ENCODE assay signal across 30 cellular contexts in genomic region chr4:76363556-76364290, GRCh38. TPM values are rescaled to one million over a fixed set of nuclear protein-coding genes. Genes with fewer than 3 reads are reported as not detected.
DNase-seq lines count a peak whose midpoint lies in the region; ATAC-seq, FAIRE-seq and TF ChIP-seq lines count a peak whose summit lies in the region.
"Had no signal": no experiment of that assay in that cellular context is flagged by ENCODE, and none has a peak within 500 bp of the region (broad histone marks: within the 10 kb centered on the region; RNA-seq: fewer than 3 reads in every experiment).

No MANE protein-coding gene starts in this region.

- H3K27me3 Mint-ChIP-seq in activated CD8-positive, alpha-beta T cell treated with anti-CD3 and anti-CD28 coated beads for 36 hours = no peaks in the 10 kb centered on the region
- H3K27me3 Mint-ChIP-seq in activated CD8-positive, alpha-beta T cell treated with anti-CD3 and anti-CD28 coated beads, Interleukin-2, amount 10 ng/mL, durations not matched to agents 7 days and 5 days (ENCODE audit: low read depth) = peaks cover 14% of the 10 kb centered on the region
- peaks cover 22% of the 10 kb centered on the region for H3K27me3 Mint-ChIP-seq in HFFc6 (ENCODE audit: insufficient read depth)

- H3K4me1 Mint-ChIP-seq in activated CD8-positive, alpha-beta T cell treated with anti-CD3 and anti-CD28 coated beads for 36 hours (ENCODE audit: low read depth) = peaks cover 8% of the 10 kb centered on the region
- H3K4me1 Mint-ChIP-seq in activated CD8-positive, alpha-beta T cell treated with anti-CD3 and anti-CD28 coated beads, Interleukin-2, amount 10 ng/mL, durations not matched to agents 7 days and 5 days (ENCODE audit: low read depth) = no peaks in the 10 kb centered on the region
- peaks cover 18% of the 10 kb centered on the region for H3K4me1 Mint-ChIP-seq in HFFc6 (ENCODE audit: low read depth)
- H3K4me1 Mint-ChIP-seq in stimulated activated effector memory CD8-positive, alpha-beta T cell treated with anti-CD3 and anti-CD28 coated beads, Interleukin-12 subunit alpha, Interleukin-12 subunit beta, amount 100 ng/mL, for 72 hours = peaks cover 6% of the 10 kb centered on the region
- H3K4me1 Mint-ChIP-seq: B cell, endodermal cell, H9 had no signal

- no peak for TF ChIP-seq CTCF in activated CD8-positive, alpha-beta T cell treated with anti-CD3 and anti-CD28 coated beads for 36 hours (IDR thresholded peaks at IDR 0.05)
- TF ChIP-seq CTCF in HFFc6 (IDR thresholded peaks at IDR 0.05) = no peak
- TF ChIP-seq CTCF in bronchial epithelial cell (IDR thresholded peaks at IDR 0.05; ENCODE audit: insufficient read depth, low read length, severe bottlenecking) = no peak

- H3K36me3 Mint-ChIP-seq in activated CD8-positive, alpha-beta T cell treated with anti-CD3 and anti-CD28 coated beads for 36 hours (ENCODE audit: low read depth) = peaks cover 6% of the 10 kb centered on the region
- H3K36me3 Mint-ChIP-seq in activated CD8-positive, alpha-beta T cell treated with anti-CD3 and anti-CD28 coated beads, Interleukin-2, amount 10 ng/mL, durations not matched to agents 7 days and 5 days (ENCODE audit: low read depth) = no peaks in the 10 kb centered on the region
- no peaks in the 10 kb centered on the region; the same call in 1 of the 2 replicates for H3K36me3 Mint-ChIP-seq in HFFc6 (ENCODE audit: low read depth)
- no peaks in the 10 kb centered on the region for H3K36me3 Mint-ChIP-seq in stimulated activated effector memory CD8-positive, alpha-beta T cell treated with anti-CD3 and anti-CD28 coated beads, Interleukin-12 subunit alpha, Interleukin-12 subunit beta, amount 100 ng/mL, for 72 hours
- H3K36me3 Mint-ChIP-seq: natural killer cell had no signal

- no peak overlapping the region for H3K4me3 ChIP-seq in bronchial epithelial cell (ENCODE audit: low read depth, low read length)
- H3K4me3 ChIP-seq: esophagus muscularis mucosa, gastrocnemius medialis, left lung, smooth muscle cell, stomach, transverse colon had no signal

- CTCF ChIA-PET in activated CD8-positive, alpha-beta T cell treated with anti-CD3 and anti-CD28 coated beads for 36 hours (lab: Charles Lee) = interaction anchor here (0.9 kb wide), 1 partner anchor 184 kb away, joined by 3 read pairs; no protein-coding TSS in a partner anchor
- CTCF ChIA-PET in activated CD8-positive, alpha-beta T cell treated with anti-CD3 and anti-CD28 coated beads, Interleukin-2, amount 10 ng/mL, durations not matched to agents 7 days and 5 days (lab: Charles Lee) = interaction anchor here (0.6 kb wide), 1 partner anchor 115 kb away, joined by 3 read pairs; no protein-coding TSS in a partner anchor

- no peak overlapping the region for H3K4me3 Mint-ChIP-seq in activated CD8-positive, alpha-beta T cell treated with anti-CD3 and anti-CD28 coated beads for 36 hours
- no peak overlapping the region for H3K4me3 Mint-ChIP-seq in activated CD8-positive, alpha-beta T cell treated with anti-CD3 and anti-CD28 coated beads, Interleukin-2, amount 10 ng/mL, durations not matched to agents 7 days and 5 days
- peak overlapping the region; percentile 54; the same call in 1 of the 2 replicates for H3K4me3 Mint-ChIP-seq in HFFc6
- no peak overlapping the region for H3K4me3 Mint-ChIP-seq in stimulated activated effector memory CD8-positive, alpha-beta T cell treated with anti-CD3 and anti-CD28 coated beads, Interleukin-12 subunit alpha, Interleukin-12 subunit beta, amount 100 ng/mL, for 72 hours
- H3K4me3 Mint-ChIP-seq: B cell; endodermal cell; H9; immature natural killer cell; natural killer cell; T-helper 1 cell treated with Interleukin-12 subunit alpha and Interleukin-12 subunit beta and Interleukin-4 antibody, amounts not matched to agents 30 μg/mL and 1 μg/mL, for 36 hours had no signal

- POLR2A ChIA-PET in activated CD8-positive, alpha-beta T cell treated with anti-CD3 and anti-CD28 coated beads for 36 hours (lab: Charles Lee) = interaction anchor here (1.5 kb wide), 1 partner anchor 9 kb away, joined by 3 read pairs; no protein-coding TSS in a partner anchor
- POLR2A ChIA-PET in activated CD8-positive, alpha-beta T cell treated with anti-CD3 and anti-CD28 coated beads, Interleukin-2, amount 10 ng/mL, durations not matched to agents 7 days and 5 days (lab: Charles Lee) = no interaction called here

- no peaks in the 10 kb centered on the region for H3K36me3 ChIP-seq in bronchial epithelial cell (ENCODE audit: control insufficient read depth, insufficient read depth, low read length)
- H3K36me3 ChIP-seq: gastrocnemius medialis, left lung, transverse colon had no signal

- intact Hi-C loops in activated CD8-positive, alpha-beta T cell treated with anti-CD3 and anti-CD28 coated beads for 36 hours (cut with micrococcal nuclease) = no loop called here

- H3K9me3 Mint-ChIP-seq in activated CD8-positive, alpha-beta T cell treated with anti-CD3 and anti-CD28 coated beads for 36 hours = peaks cover 11% of the 10 kb centered on the region
- H3K9me3 Mint-ChIP-seq in activated CD8-positive, alpha-beta T cell treated with anti-CD3 and anti-CD28 coated beads, Interleukin-2, amount 10 ng/mL, durations not matched to agents 7 days and 5 days (ENCODE audit: insufficient read depth) = peaks cover 11% of the 10 kb centered on the region
- peaks cover 7% of the 10 kb centered on the region for H3K9me3 Mint-ChIP-seq in HFFc6
- H3K9me3 Mint-ChIP-seq in stimulated activated effector memory CD8-positive, alpha-beta T cell treated with anti-CD3 and anti-CD28 coated beads, Interleukin-12 subunit alpha, Interleukin-12 subunit beta, amount 100 ng/mL, for 72 hours = peaks cover 9% of the 10 kb centered on the region

- FAIRE-seq in bronchial epithelial cell (lab: Jason Lieb, UNC) = peak; percentile 32
- FAIRE-seq: A204.1, GM18507 had no signal

- no peak overlapping the region for H3K27ac Mint-ChIP-seq in activated CD8-positive, alpha-beta T cell treated with anti-CD3 and anti-CD28 coated beads for 36 hours
- no peak overlapping the region for H3K27ac Mint-ChIP-seq in activated CD8-positive, alpha-beta T cell treated with anti-CD3 and anti-CD28 coated beads, Interleukin-2, amount 10 ng/mL, durations not matched to agents 7 days and 5 days
- H3K27ac Mint-ChIP-seq in HFFc6 = peak overlapping the region; percentile 56
- no peak overlapping the region for H3K27ac Mint-ChIP-seq in stimulated activated effector memory CD8-positive, alpha-beta T cell treated with anti-CD3 and anti-CD28 coated beads, Interleukin-12 subunit alpha, Interleukin-12 subunit beta, amount 100 ng/mL, for 72 hours
- H3K27ac Mint-ChIP-seq: B cell; endodermal cell; H9; immature natural killer cell; natural killer cell; T-helper 1 cell treated with Interleukin-12 subunit alpha and Interleukin-12 subunit beta and Interleukin-4 antibody, amounts not matched to agents 30 μg/mL and 1 μg/mL, for 36 hours had no signal

- H3K27me3 ChIP-seq in bronchial epithelial cell (ENCODE audit: control insufficient read depth, insufficient read depth, low read length) = no peaks in the 10 kb centered on the region
- H3K27me3 ChIP-seq: esophagus muscularis mucosa, gastrocnemius medialis, left lung, stomach, transverse colon had no signal

- peak; percentile 5 for DNase-seq in activated CD8-positive, alpha-beta T cell treated with anti-CD3 and anti-CD28 coated beads for 36 hours
- DNase-seq in activated CD8-positive, alpha-beta T cell treated with anti-CD3 and anti-CD28 coated beads, Interleukin-2, amount 10 ng/mL, durations not matched to agents 7 days and 5 days = no peak
- DNase-seq in HFFc6 (no peak), bronchial epithelial cell (ENCODE audit: low read depth) (peak; percentile 4)
- no peak for DNase-seq in stimulated activated effector memory CD8-positive, alpha-beta T cell treated with anti-CD3 and anti-CD28 coated beads, Interleukin-12 subunit alpha, Interleukin-12 subunit beta, amount 100 ng/mL, for 72 hours (ENCODE audit: low spot score in 2 of 2)
- DNase-seq in stimulated activated CD4-positive, alpha-beta T cell treated with anti-CD3 and anti-CD28 coated beads, Interleukin-4, amount 100 ng/mL, for 1 hour = no peak
- DNase-seq: DMS153; endodermal cell; gastrocnemius medialis; GF-D8; H9; hippocampal formation; immature natural killer cell; left lung; natural killer cell; NCI-H187 treated with DMSO at 0.1 percent for 48 hours; retina; stimulated activated CD4-positive, alpha-beta T cell treated with anti-CD3 and anti-CD28 coated beads, Interleukin-2, amount 100 ng/mL, for 48 hours; stomach; transverse colon had no signal

- ATAC-seq in activated CD8-positive, alpha-beta T cell treated with anti-CD3 and anti-CD28 coated beads for 36 hours = peak; percentile 58
- no peak for ATAC-seq in activated CD8-positive, alpha-beta T cell treated with anti-CD3 and anti-CD28 coated beads, Interleukin-2, amount 10 ng/mL, durations not matched to agents 7 days and 5 days
- peak; percentile 51 for ATAC-seq in stimulated activated effector memory CD8-positive, alpha-beta T cell treated with anti-CD3 and anti-CD28 coated beads, Interleukin-12 subunit alpha, Interleukin-12 subunit beta, amount 100 ng/mL, for 72 hours
- ATAC-seq in HG02642 (IDR thresholded peaks at IDR 0.05; ENCODE audit: poor library complexity, unreplicated experiment) (no peak), HG03108 (IDR thresholded peaks at IDR 0.05; ENCODE audit: unreplicated experiment) (no peak)
- ATAC-seq: gastrocnemius medialis, left lung, natural killer cell had no signal

RNA-seq across cellular contexts. Expression of gene STBD1, which starts 57.2 kb away (rescaled TPM):
- under 1 TPM; 0.18 to 0.29 TPM for total RNA-seq in activated CD8-positive, alpha-beta T cell treated with anti-CD3 and anti-CD28 coated beads for 36 hours
- total RNA-seq in activated CD8-positive, alpha-beta T cell treated with anti-CD3 and anti-CD28 coated beads, Interleukin-2, amount 10 ng/mL, durations not matched to agents 7 days and 5 days = 1 to 10 TPM; 1.5 to 1.6 TPM
- total RNA-seq in HFFc6 (2021; fragmentation: NEBNext Ultra II Directional; extraction: Animal tissue kit (Norgen Biotek cat#: 25700)) = 1 to 10 TPM; 4.3 to 6.0 (median 5.4) TPM
- total RNA-seq in bronchial epithelial cell = 9.5 and 10.0 TPM in 2 replicates
- total RNA-seq: B cell had no signal

RNA-seq across cellular contexts. Expression of gene CCDC158, which starts 57.2 kb away (rescaled TPM):
- not detected for total RNA-seq in activated CD8-positive, alpha-beta T cell treated with anti-CD3 and anti-CD28 coated beads for 36 hours
- not detected for total RNA-seq in activated CD8-positive, alpha-beta T cell treated with anti-CD3 and anti-CD28 coated beads, Interleukin-2, amount 10 ng/mL, durations not matched to agents 7 days and 5 days
- under 1 TPM in 1 of 6 experiments, not detected in 5; 0.05 TPM for total RNA-seq in HFFc6 (2021; fragmentation: NEBNext Ultra II Directional; extraction: Animal tissue kit (Norgen Biotek cat#: 25700))
- total RNA-seq in bronchial epithelial cell = under 0.01 and 0.13 TPM in 2 replicates
- total RNA-seq: B cell, endodermal cell, gastrocnemius medialis, H9, LHCN-M2, natural killer cell, osteocyte, smooth muscle cell had no signal

Comparison
In these comparisons a context has a peak if more than half of its experiments do, and no peak if none do; other contexts are left out.
1. ATAC-seq: peak in activated CD8-positive, alpha-beta T cell treated with anti-CD3 and anti-CD28 coated beads for 36 hours (single experiment) and stimulated activated effector memory CD8-positive, alpha-beta T cell treated with anti-CD3 and anti-CD28 coated beads, Interleukin-12 subunit alpha, Interleukin-12 subunit beta, amount 100 ng/mL, for 72 hours (single experiment); none in activated CD8-positive, alpha-beta T cell treated with anti-CD3 and anti-CD28 coated beads, Interleukin-2, amount 10 ng/mL, durations not matched to agents 7 days and 5 days (single experiment), HG02642 (single experiment) and HG03108 (single experiment).
2. DNase-seq: peak in activated CD8-positive, alpha-beta T cell treated with anti-CD3 and anti-CD28 coated beads for 36 hours (single experiment) and bronchial epithelial cell (single experiment); none in activated CD8-positive, alpha-beta T cell treated with anti-CD3 and anti-CD28 coated beads, Interleukin-2, amount 10 ng/mL, durations not matched to agents 7 days and 5 days (single experiment), HFFc6 (single experiment), stimulated activated effector memory CD8-positive, alpha-beta T cell treated with anti-CD3 and anti-CD28 coated beads, Interleukin-12 subunit alpha, Interleukin-12 subunit beta, amount 100 ng/mL, for 72 hours (0 of 2) and stimulated activated CD4-positive, alpha-beta T cell treated with anti-CD3 and anti-CD28 coated beads, Interleukin-4, amount 100 ng/mL, for 1 hour (single experiment).